In genomic region chr5:176629853-176630680, GRCh38 we compare ENCODE assay signal across 9 cellular contexts. TPM values are rescaled to one million over a fixed set of nuclear protein-coding genes. Genes with fewer than 3 reads are reported as not detected.
A peak's percentile ranks its signal among the peaks of the same experiment; 100 is the strongest.
DNase-seq lines count a peak whose midpoint lies in the region; ATAC-seq, FAIRE-seq and TF ChIP-seq lines count a peak whose summit lies in the region.
"Had no signal": no experiment of that assay in that cellular context is flagged by ENCODE, and none has a peak within 500 bp of the region (broad histone marks: within the 10 kb centered on the region; RNA-seq: fewer than 3 reads in every experiment).

A gene with protein sequence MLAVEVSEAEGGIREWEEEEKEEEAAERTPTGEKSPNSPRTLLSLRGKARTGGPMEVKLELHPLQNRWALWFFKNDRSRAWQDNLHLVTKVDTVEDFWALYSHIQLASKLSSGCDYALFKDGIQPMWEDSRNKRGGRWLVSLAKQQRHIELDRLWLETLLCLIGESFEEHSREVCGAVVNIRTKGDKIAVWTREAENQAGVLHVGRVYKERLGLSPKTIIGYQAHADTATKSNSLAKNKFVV (plus strand): TSS chr5:176630675. CDS start chr5:176642788, 12,113 bp downstream.
Gene SNCB, minus strand, starts transcription at chr5:176630534. Its CDS starts 880 bp downstream, at chr5:176629654.

- H3K9ac ChIP-seq in ES-I3 (ENCODE audit: low read depth, low read length) = peak within 1 kb of the TSS; percentile 68; the same call in 1 of the 2 replicates
- H3K9ac ChIP-seq in HepG2 (ENCODE audit: insufficient read depth, low read depth, low read length) = no peak within 1 kb of the TSS

- no peak for TF ChIP-seq POLR2A in HepG2 (IDR thresholded peaks at IDR 0.05; ENCODE audit: insufficient read depth in 1 of 2, low read depth in 2 of 2, low read length in 2 of 2)

- H3K36me3 ChIP-seq in ES-I3 (ENCODE audit: insufficient read depth, low read length) (no peaks in the 10 kb centered on the region), RWPE2 (ENCODE audit: low read depth) (no peaks in the 10 kb centered on the region), HepG2 (replicated peaks in 1 of 2; ENCODE audit: control insufficient read depth in 1 of 2, insufficient read depth in 2 of 2, low read length in 2 of 2) (no peaks in the 10 kb centered on the region)

- H3K27me3 ChIP-seq in RWPE2 (ENCODE audit: insufficient read depth, poor library complexity, severe bottlenecking) (peaks cover 43% of the 10 kb centered on the region), HepG2 (ENCODE audit: control insufficient read depth in 1 of 2, insufficient read depth in 2 of 2, low read length in 2 of 2) (peaks cover 18 to 84% of the 10 kb centered on the region in 2 experiments)

- H3K4me1 ChIP-seq in ES-I3 (ENCODE audit: insufficient read depth, low read length) (peaks cover 29% of the 10 kb centered on the region), RWPE2 (ENCODE audit: insufficient read depth, poor library complexity, severe bottlenecking) (peaks cover 14% of the 10 kb centered on the region), HepG2 (ENCODE audit: insufficient read depth, low read length) (peaks cover 26% of the 10 kb centered on the region)

- H3K27ac ChIP-seq in RWPE2 (ENCODE audit: poor library complexity, severe bottlenecking) (no peak within 1 kb of the TSS), HepG2 (ENCODE audit: extremely low read length, insufficient read depth, low read length) (no peak within 1 kb of the TSS)

- no TSS peak for BruUV-seq in HepG2 (replicated peaks; lab: Mats Ljungman, UMichigan)

- no peak for TF ChIP-seq RAD21 in HepG2 (CRISPR knock-in tag; IDR thresholded peaks at IDR 0.05)

- intact Hi-C loops in HepG2 (cut with micrococcal nuclease; ENCODE audit: unreplicated experiment) = no loop called here

- 7% methylated on average over 34 of the region's 94 CpGs for WGBS in HepG2 (ENCODE audit: low lambda C conversion rate)

- POLR2A ChIA-PET in HepG2 (lab: Yijun Ruan, JAX) = no interaction called here

- H3K27ac Mint-ChIP-seq in stimulated activated effector memory CD8-positive, alpha-beta T cell treated with anti-CD3 and anti-CD28 coated beads, Interleukin-12 subunit alpha, Interleukin-12 subunit beta, amount 100 ng/mL, for 72 hours = no peak within 1 kb of the TSS

- H3K4me2 ChIP-seq in HepG2 (ENCODE audit: low read depth, low read length) = peak within 1 kb of the TSS; percentile 84

- H3K9me3 Mint-ChIP-seq in stimulated activated effector memory CD8-positive, alpha-beta T cell treated with anti-CD3 and anti-CD28 coated beads, Interleukin-12 subunit alpha, Interleukin-12 subunit beta, amount 100 ng/mL, for 72 hours = no peaks in the 10 kb centered on the region

- H3K9me3 ChIP-seq in ES-I3 (ENCODE audit: control insufficient read depth, insufficient read depth, low read length) = no peaks in the 10 kb centered on the region
- H3K9me3 ChIP-seq in RWPE2 (ENCODE audit: severe bottlenecking) = no peaks in the 10 kb centered on the region
- no peaks in the 10 kb centered on the region for H3K9me3 ChIP-seq in HepG2 (ENCODE audit: low read length)

- H3K4me3 ChIP-seq in RWPE2 (ENCODE audit: severe bottlenecking) = peak within 1 kb of the TSS; percentile 19
- H3K4me3 ChIP-seq in HepG2 (replicated peaks in 1 of 3; ENCODE audit: insufficient read depth in 1 of 3, low read depth in 2 of 3, low read length in 3 of 3) = peak within 1 kb of the TSS; percentile 6 to 62 (median 56)

- H3K4me3 Mint-ChIP-seq in stimulated activated effector memory CD8-positive, alpha-beta T cell treated with anti-CD3 and anti-CD28 coated beads, Interleukin-12 subunit alpha, Interleukin-12 subunit beta, amount 100 ng/mL, for 72 hours = peak within 1 kb of the TSS; percentile 51

- H3K79me2 ChIP-seq in HepG2 (ENCODE audit: insufficient read depth, low read length) = no peaks in the 10 kb centered on the region

- FAIRE-seq in HepG2 (lab: Jason Lieb, UNC) = no peak

- H3K4me1 Mint-ChIP-seq in stimulated activated effector memory CD8-positive, alpha-beta T cell treated with anti-CD3 and anti-CD28 coated beads, Interleukin-12 subunit alpha, Interleukin-12 subunit beta, amount 100 ng/mL, for 72 hours = peaks cover 24% of the 10 kb centered on the region

- no peak for TF ChIP-seq CTCF in RWPE2 (IDR thresholded peaks at IDR 0.05; ENCODE audit: poor library complexity, severe bottlenecking)
- peak; percentile 34; the same call in 1 of the 2 replicates for TF ChIP-seq CTCF in HepG2 (CRISPR knock-in tag; IDR thresholded peaks at IDR 0.05)

- TF ChIP-seq EP300 in HepG2 (IDR thresholded peaks at IDR 0.05; ENCODE audit: low read depth in 2 of 2, low read length in 2 of 2) (no peak), HepG2 (CRISPR knock-in tag; IDR thresholded peaks at IDR 0.05; ENCODE audit: borderline replicate concordance) (no peak)

- ATAC-seq in HG02884 (IDR thresholded peaks at IDR 0.05; ENCODE audit: unreplicated experiment) (peak; percentile 69), RWPE2 (ENCODE audit: low read depth) (peak; percentile 68), HepG2 (peak; percentile 86), GM18517 (IDR thresholded peaks at IDR 0.05; ENCODE audit: unreplicated experiment) (no peak)
- ATAC-seq in stimulated activated effector memory CD8-positive, alpha-beta T cell treated with anti-CD3 and anti-CD28 coated beads, Interleukin-12 subunit alpha, Interleukin-12 subunit beta, amount 100 ng/mL, for 72 hours = peak; percentile 92

- no peaks in the 10 kb centered on the region for H4K20me1 ChIP-seq in HepG2 (ENCODE audit: insufficient read depth, low read length)

- no peak within 1 kb of the TSS for H2AFZ ChIP-seq in HepG2 (ENCODE audit: low read length)

- peak; percentile 71 for DNase-seq in RWPE2 (ENCODE audit: low spot score)
- DNase-seq in cerebellum (ENCODE audit: low spot score) = peak; percentile 84
- DNase-seq in HepG2 (ENCODE audit: low spot score) = no peak
- peak; percentile 43 to 69 for DNase-seq in stimulated activated effector memory CD8-positive, alpha-beta T cell treated with anti-CD3 and anti-CD28 coated beads, Interleukin-12 subunit alpha, Interleukin-12 subunit beta, amount 100 ng/mL, for 72 hours (ENCODE audit: low spot score in 2 of 2)
- no peak for DNase-seq in cortex of kidney (lab: John Stamatoyannopoulos, UW)

- in situ Hi-C loops in HepG2 (cut with HindIII; ENCODE audit: extremely low pct_ligation_motif_present, low pct_unique_long_range_greater_than_20kb) = no loop called here

- CTCF ChIA-PET in HepG2 (lab: Yijun Ruan, JAX; ENCODE audit: low intra/inter-chr PET ratio, low total read pairs) = no interaction called here

- H3K36me3 Mint-ChIP-seq in stimulated activated effector memory CD8-positive, alpha-beta T cell treated with anti-CD3 and anti-CD28 coated beads, Interleukin-12 subunit alpha, Interleukin-12 subunit beta, amount 100 ng/mL, for 72 hours = no peaks in the 10 kb centered on the region

TF ChIP-seq in HepG2, 621 proteins besides CTCF, POLR2A, EP300 and RAD21 (continues in another document):
- TF ChIP-seq RNF2 (conservative IDR thresholded peaks at IDR 0.05; ENCODE audit: low read depth) (0 out of 2 replicates have a peak, but pooled peaks have one; percentile 18), ZBTB8A (CRISPR knock-in tag; IDR thresholded peaks at IDR 0.05; ENCODE audit: borderline replicate concordance, low read depth) (no peak), HNRNPK (IDR thresholded peaks at IDR 0.05; ENCODE audit: low read depth, low read length, poor library complexity, severe bottlenecking) (peak; percentile 83)

RNA-seq across cellular contexts. Expression of the first gene that starts in this region (rescaled TPM):
- 0.27 TPM for total RNA-seq in cerebellum
- not detected in 2 replicates for total RNA-seq in HepG2 (2016; rRNA removed; fragmentation: Illumina TruSeq; extraction: Trizol)
- not detected in 2 replicates for total RNA-seq in HepG2 (2016; cell fraction: cytosol; rRNA removed; fragmentation: Illumina TruSeq; extraction: Trizol; ENCODE audit: low read depth)
- total RNA-seq in HepG2 (2016; cell fraction: insoluble cytoplasmic fraction; rRNA removed; fragmentation: Illumina TruSeq; extraction: Trizol) = not detected in 2 replicates
- not detected in 2 replicates for total RNA-seq in HepG2 (2016; cell fraction: membrane; rRNA removed; fragmentation: Illumina TruSeq; extraction: Trizol)
- not detected in 2 replicates for total RNA-seq in HepG2 (2016; cell fraction: nucleus; rRNA removed; fragmentation: Illumina TruSeq; extraction: Trizol)
- polyA plus RNA-seq in HepG2 (2011; rRNA removed) = not detected in 2 replicates
- not detected in 2 replicates for polyA plus RNA-seq in HepG2 (2011; cell fraction: cytosol; rRNA removed)
- not detected in 2 replicates for polyA plus RNA-seq in HepG2 (2011; cell fraction: nucleus; rRNA removed)
- polyA plus RNA-seq in HepG2 (2012) = not detected in 2 replicates
- polyA plus RNA-seq in HepG2 (2016; cell fraction: cytosol; fragmentation: Illumina TruSeq; extraction: Trizol; ENCODE audit: low read depth) = not detected in 2 replicates
- polyA plus RNA-seq in HepG2 (2016; cell fraction: insoluble cytoplasmic fraction; fragmentation: Illumina TruSeq; extraction: Trizol; ENCODE audit: low read depth) = not detected in 2 replicates
- not detected in 2 replicates for polyA plus RNA-seq in HepG2 (2016; cell fraction: membrane; fragmentation: Illumina TruSeq; extraction: Trizol; ENCODE audit: low read depth)
- polyA plus RNA-seq in HepG2 (2016; cell fraction: nucleus; fragmentation: Illumina TruSeq; extraction: Trizol; ENCODE audit: insufficient read depth, low read depth) = not detected in 2 replicates
- polyA minus RNA-seq in HepG2 (2011; rRNA and poly(A)+ RNA removed; ENCODE audit: low replicate concordance) = 0.07 TPM in 1 of 2 replicates, not detected in the other
- not detected in 2 replicates for polyA minus RNA-seq in HepG2 (2011; cell fraction: cytosol; rRNA and poly(A)+ RNA removed)
- polyA minus RNA-seq in HepG2 (2011; cell fraction: nucleus; rRNA and poly(A)+ RNA removed) = not detected in 2 replicates
- total RNA-seq: T-helper 1 cell treated with Interleukin-12 subunit alpha and Interleukin-12 subunit beta and Interleukin-4 antibody, amounts not matched to agents 30 ng/mL and 1 ng/mL, for 36 hours had no signal

RNA-seq across cellular contexts. Expression of gene SNCB, which starts in this region (rescaled TPM):
- 25.6 TPM for total RNA-seq in cerebellum
- total RNA-seq in HepG2 (2016; rRNA removed; fragmentation: Illumina TruSeq; extraction: Trizol) = not detected in 2 replicates
- total RNA-seq in HepG2 (2016; cell fraction: cytosol; rRNA removed; fragmentation: Illumina TruSeq; extraction: Trizol; ENCODE audit: low read depth) = not detected in 2 replicates
- not detected in 2 replicates for total RNA-seq in HepG2 (2016; cell fraction: insoluble cytoplasmic fraction; rRNA removed; fragmentation: Illumina TruSeq; extraction: Trizol)
- total RNA-seq in HepG2 (2016; cell fraction: membrane; rRNA removed; fragmentation: Illumina TruSeq; extraction: Trizol) = not detected in 2 replicates
- total RNA-seq in HepG2 (2016; cell fraction: nucleus; rRNA removed; fragmentation: Illumina TruSeq; extraction: Trizol) = not detected in 2 replicates
- not detected in 2 replicates for polyA plus RNA-seq in HepG2 (2011; rRNA removed)
- polyA plus RNA-seq in HepG2 (2011; cell fraction: cytosol; rRNA removed) = not detected in 2 replicates
- not detected in 2 replicates for polyA plus RNA-seq in HepG2 (2011; cell fraction: nucleus; rRNA removed)
- polyA plus RNA-seq in HepG2 (2012) = not detected in 2 replicates
- polyA plus RNA-seq in HepG2 (2016; cell fraction: cytosol; fragmentation: Illumina TruSeq; extraction: Trizol; ENCODE audit: low read depth) = not detected in 2 replicates
- polyA plus RNA-seq in HepG2 (2016; cell fraction: insoluble cytoplasmic fraction; fragmentation: Illumina TruSeq; extraction: Trizol; ENCODE audit: low read depth) = not detected in 2 replicates
- not detected in 2 replicates for polyA plus RNA-seq in HepG2 (2016; cell fraction: membrane; fragmentation: Illumina TruSeq; extraction: Trizol; ENCODE audit: low read depth)
- not detected in 2 replicates for polyA plus RNA-seq in HepG2 (2016; cell fraction: nucleus; fragmentation: Illumina TruSeq; extraction: Trizol; ENCODE audit: insufficient read depth, low read depth)
- not detected in 2 replicates for polyA minus RNA-seq in HepG2 (2011; rRNA and poly(A)+ RNA removed; ENCODE audit: low replicate concordance)
- polyA minus RNA-seq in HepG2 (2011; cell fraction: cytosol; rRNA and poly(A)+ RNA removed) = not detected in 2 replicates
- polyA minus RNA-seq in HepG2 (2011; cell fraction: nucleus; rRNA and poly(A)+ RNA removed) = not detected in 2 replicates
- total RNA-seq: T-helper 1 cell treated with Interleukin-12 subunit alpha and Interleukin-12 subunit beta and Interleukin-4 antibody, amounts not matched to agents 30 ng/mL and 1 ng/mL, for 36 hours had no signal

Comparison
In these comparisons a context has a peak if more than half of its experiments do, and no peak if none do; other contexts are left out.
1. RNA of gene SNCB (total RNA-seq): 25.6 TPM in cerebellum (single experiment); not detected in HepG2; every median in the first group is over 10 times any median in the second.
2. Peak in ATAC-seq, H3K4me3 ChIP-seq and H3K4me2 ChIP-seq in HepG2; RNA of the genes that start here not detected or under 1 TPM.
3. DNase-seq: peak in RWPE2 (single experiment), cerebellum (single experiment) and stimulated activated effector memory CD8-positive, alpha-beta T cell treated with anti-CD3 and anti-CD28 coated beads, Interleukin-12 subunit alpha, Interleukin-12 subunit beta, amount 100 ng/mL, for 72 hours (2 of 2); none in HepG2 (single experiment) and cortex of kidney (single experiment).